ENCODE assay signal across 19 cellular contexts in the genomic region with DNA sequence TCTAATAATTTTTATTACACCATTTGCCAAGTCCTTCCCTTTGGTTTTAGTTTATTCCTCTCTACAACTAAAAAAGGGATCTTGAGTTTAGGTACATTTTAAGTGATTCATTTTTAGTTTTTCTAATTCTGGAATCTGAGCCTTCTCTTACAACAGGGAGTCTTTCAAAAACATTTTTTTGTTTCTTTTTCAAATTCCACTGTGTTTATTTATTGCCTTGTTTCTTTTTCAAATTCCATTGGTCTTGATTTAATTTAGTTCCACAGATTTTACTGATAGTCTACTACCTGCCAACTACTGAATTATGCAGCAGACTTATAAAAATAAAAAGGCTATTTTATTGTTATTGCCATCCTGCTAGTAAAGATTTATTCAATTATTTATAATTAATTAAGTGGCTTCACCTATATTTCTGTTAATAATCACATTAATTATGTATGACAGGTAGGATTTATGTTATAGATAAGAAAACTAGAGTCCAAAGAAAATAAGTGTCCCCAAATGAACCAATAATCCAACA.
DNase-seq lines count a peak whose midpoint lies in the region; ATAC-seq and TF ChIP-seq lines count a peak whose summit lies in the region.
"Had no signal": no experiment of that assay in that cellular context is flagged by ENCODE, and none has a peak within 500 bp of the region (broad histone marks: within the 10 kb centered on the region; RNA-seq: fewer than 3 reads in every experiment).

No MANE protein-coding gene starts in this region.

- H3K4me3 Mint-ChIP-seq in osteocyte (ENCODE audit: unreplicated experiment): peak overlapping the region; percentile 43
- H3K4me3 Mint-ChIP-seq: CD8-positive, alpha-beta T cell had no signal

- H3K4me1 Mint-ChIP-seq in osteocyte (ENCODE audit: unreplicated experiment): peaks cover 63% of the 10 kb centered on the region

- H3K27me3 Mint-ChIP-seq in osteocyte (ENCODE audit: unreplicated experiment): no peaks in the 10 kb centered on the region

- ATAC-seq in SK-N-SH treated with all-trans-retinoic acid at 6 μM for 48 hours (peak; percentile 68), GM21576 (IDR thresholded peaks at IDR 0.05; ENCODE audit: unreplicated experiment) (no peak)
- ATAC-seq: CD8-positive, alpha-beta T cell; Right ventricle myocardium inferior had no signal

- peaks cover 3% of the 10 kb centered on the region for H3K36me3 Mint-ChIP-seq in osteocyte (ENCODE audit: unreplicated experiment)
- H3K36me3 Mint-ChIP-seq: CD8-positive, alpha-beta T cell had no signal

- no peaks in the 10 kb centered on the region for H3K9me3 Mint-ChIP-seq in osteocyte (ENCODE audit: unreplicated experiment)
- H3K9me3 Mint-ChIP-seq: CD8-positive, alpha-beta T cell had no signal

- H3K27ac Mint-ChIP-seq in osteocyte (ENCODE audit: unreplicated experiment): peak overlapping the region; percentile 76
- H3K27ac Mint-ChIP-seq: CD8-positive, alpha-beta T cell had no signal

- DNase-seq in EH (ENCODE audit: low read depth) (peak; percentile 48), fibroblast of peridontal ligament (ENCODE audit: extremely low read depth) (peak; percentile 33), osteocyte (ENCODE audit: extremely low spot score, unreplicated experiment) (no peak), hypothalamus (lab: John Stamatoyannopoulos, UW) (no peak), foreskin melanocyte (no peak)
- no peak for DNase-seq in activated CD4-positive, alpha-beta T cell treated with anti-CD3 and anti-CD28 coated beads, Interleukin-2, amount 50 U/mL, for 48 hours
- DNase-seq: 8988T; CD8-positive, alpha-beta T cell; DND-41; Karpas-422; NCI-H1694; NCI-H2081; NCI-H2171; NCI-H345; NCI-H524; NCI-H774 had no signal

- no peak for TF ChIP-seq CTCF in osteocyte (IDR thresholded peaks at IDR 0.05)

TF ChIP-seq in SK-N-SH treated with all-trans-retinoic acid at 6 μM for 48 hours, 23 proteins besides CTCF, POLR2A, EP300 and RAD21:
- TF ChIP-seq ISL1 (CRISPR knock-in tag; IDR thresholded peaks at IDR 0.05) (peak; percentile 91), ZFP30 (CRISPR knock-in tag; IDR thresholded peaks at IDR 0.05) (no peak), TOX (CRISPR knock-in tag; IDR thresholded peaks at IDR 0.05; ENCODE audit: borderline replicate concordance) (0 out of 2 replicates have a peak, but pooled peaks have one; percentile 24), ZC3H10 (CRISPR knock-in tag; IDR thresholded peaks at IDR 0.05) (0 out of 2 replicates have a peak, but pooled peaks have one; percentile 43)
TF ChIP-seq in SK-N-SH treated with all-trans-retinoic acid at 6 μM for 48 hours: peak in this region for 3.

Comparison
In these comparisons a context has a peak if more than half of its experiments do, and no peak if none do; other contexts are left out.
1. DNase-seq: peak in EH (single experiment) and fibroblast of peridontal ligament (single experiment); none in osteocyte (single experiment), hypothalamus (0 of 51), foreskin melanocyte (single experiment) and activated CD4-positive, alpha-beta T cell treated with anti-CD3 and anti-CD28 coated beads, Interleukin-2, amount 50 U/mL, for 48 hours (0 of 2).